ENCODE assay signal across 23 cellular contexts in the genomic region with DNA sequence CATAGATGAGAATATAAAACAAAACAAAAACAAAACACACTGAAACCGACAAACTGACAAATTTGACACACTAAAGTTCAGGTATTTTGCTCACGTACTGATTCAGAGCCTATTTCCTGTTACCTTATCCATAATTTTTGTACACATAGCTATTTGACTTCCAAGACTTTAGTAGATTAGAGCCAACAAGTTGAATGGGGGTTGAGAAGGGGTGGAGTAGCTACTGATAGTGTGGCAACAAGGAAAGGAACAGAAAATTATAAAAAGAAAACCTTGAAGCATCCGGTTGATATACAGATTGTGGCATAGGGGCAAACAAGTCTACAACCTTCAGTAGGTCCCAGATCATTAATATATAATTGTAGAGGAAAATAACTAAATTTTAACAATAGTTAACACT.
DNase-seq lines count a peak whose midpoint lies in the region; ATAC-seq, FAIRE-seq and TF ChIP-seq lines count a peak whose summit lies in the region.
"Had no signal": no experiment of that assay in that cellular context is flagged by ENCODE, and none has a peak within 500 bp of the region (broad histone marks: within the 10 kb centered on the region; RNA-seq: fewer than 3 reads in every experiment).

No MANE protein-coding gene starts in this region.

- H4K8ac ChIP-seq in mesenchymal stem cell (ENCODE audit: low read length), result no peak overlapping the region

- no peak for TF ChIP-seq POLR2A in esophagus muscularis mucosa (IDR thresholded peaks at IDR 0.05; ENCODE audit: low read depth)
- TF ChIP-seq POLR2A in uterus (IDR thresholded peaks at IDR 0.05), result no peak

- no peak overlapping the region for H3K4me3 Mint-ChIP-seq in CD14-positive monocyte
- H3K4me3 Mint-ChIP-seq in dendritic cell treated with granulocyte-macrophage colony-stimulating factor and Interleukin-4, amounts not matched to agents 40 ng/mL and 50 ng/mL, for 4 days, result no peak overlapping the region
- no peak overlapping the region for H3K4me3 Mint-ChIP-seq in activated CD4-positive, alpha-beta memory T cell treated with anti-CD3 and anti-CD28 coated beads for 36 hours
- H3K4me3 Mint-ChIP-seq: CD4-positive, alpha-beta T cell had no signal

- no peak for TF ChIP-seq CTCF in CD14-positive monocyte (IDR thresholded peaks at IDR 0.05)
- no peak for TF ChIP-seq CTCF in OCI-LY3 (IDR thresholded peaks at IDR 0.05; ENCODE audit: low read depth, low read length)
- no peak for TF ChIP-seq CTCF in pancreas (IDR thresholded peaks at IDR 0.05)
- no peak for TF ChIP-seq CTCF in esophagus muscularis mucosa (IDR thresholded peaks at IDR 0.05)
- no peak for TF ChIP-seq CTCF in uterus (IDR thresholded peaks at IDR 0.05)

- H4K91ac ChIP-seq in mesenchymal stem cell (ENCODE audit: low read length), result no peak overlapping the region

- H3K27ac ChIP-seq in OCI-LY3 (ENCODE audit: low read length) (no peak overlapping the region), pancreas (peak overlapping the region in 1 of 4 donors; percentile 17), mesenchymal stem cell (ENCODE audit: low read length, poor library complexity, severe bottlenecking) (no peak overlapping the region), esophagus muscularis mucosa (replicated peaks in 1 of 4) (no peak overlapping the region), uterus (no peak overlapping the region)
- H3K27ac ChIP-seq: BLaER1, SK-N-MC had no signal

- ATAC-seq in pancreas, result peak; percentile 37 to 84 (median 54)

- peaks cover 38% of the 10 kb centered on the region for H3K4me1 Mint-ChIP-seq in CD14-positive monocyte
- H3K4me1 Mint-ChIP-seq in dendritic cell treated with granulocyte-macrophage colony-stimulating factor and Interleukin-4, amounts not matched to agents 40 ng/mL and 50 ng/mL, for 4 days (ENCODE audit: low read depth), result peaks cover 14% of the 10 kb centered on the region
- H3K4me1 Mint-ChIP-seq in activated CD4-positive, alpha-beta memory T cell treated with anti-CD3 and anti-CD28 coated beads for 36 hours (ENCODE audit: low read depth), result peaks cover 10% of the 10 kb centered on the region

- POLR2A ChIA-PET in activated CD4-positive, alpha-beta memory T cell treated with anti-CD3 and anti-CD28 coated beads for 36 hours (lab: Charles Lee), result no interaction called here

- no peak overlapping the region for H2AK5ac ChIP-seq in mesenchymal stem cell (ENCODE audit: low read length, severe bottlenecking)

- no peak overlapping the region for H3K18ac ChIP-seq in mesenchymal stem cell (ENCODE audit: low read depth in 1 of 2, low read length in 2 of 2)

- no peak for TF ChIP-seq EP300 in esophagus muscularis mucosa (IDR thresholded peaks at IDR 0.05)

- H2BK12ac ChIP-seq in mesenchymal stem cell (ENCODE audit: low read length in 2 of 2), result no peak overlapping the region

- no peak overlapping the region for H2BK15ac ChIP-seq in mesenchymal stem cell (ENCODE audit: low read depth, poor library complexity, severe bottlenecking)

- CTCF ChIA-PET in activated CD4-positive, alpha-beta memory T cell treated with anti-CD3 and anti-CD28 coated beads for 36 hours (lab: Charles Lee), result interaction anchor here (0.9 kb wide), 1 partner anchor 32 kb away, joined by 4 read pairs; no protein-coding TSS in a partner anchor

- peaks cover 0 to 3% of the 10 kb centered on the region in 2 donors for H3K36me3 Mint-ChIP-seq in CD14-positive monocyte
- no peaks in the 10 kb centered on the region for H3K36me3 Mint-ChIP-seq in dendritic cell treated with granulocyte-macrophage colony-stimulating factor and Interleukin-4, amounts not matched to agents 40 ng/mL and 50 ng/mL, for 4 days (ENCODE audit: low read depth)
- H3K36me3 Mint-ChIP-seq in activated CD4-positive, alpha-beta memory T cell treated with anti-CD3 and anti-CD28 coated beads for 36 hours, result no peaks in the 10 kb centered on the region

- no peaks in the 10 kb centered on the region for H3K36me3 ChIP-seq in OCI-LY3 (replicated peaks; ENCODE audit: low read depth, low read length)
- no peaks in the 10 kb centered on the region for H3K36me3 ChIP-seq in pancreas
- H3K36me3 ChIP-seq in mesenchymal stem cell (ENCODE audit: control insufficient read depth in 1 of 2, insufficient read depth in 2 of 2, low read depth in 1 of 2, low read length in 2 of 2), result no peaks in the 10 kb centered on the region
- no peaks in the 10 kb centered on the region for H3K36me3 ChIP-seq in esophagus muscularis mucosa
- no peaks in the 10 kb centered on the region for H3K36me3 ChIP-seq in uterus
- H3K36me3 ChIP-seq: BLaER1 had no signal

- H3K27me3 Mint-ChIP-seq in CD14-positive monocyte (ENCODE audit: low read depth in 3 of 3), result peaks cover 0 to 3% (median 0%) of the 10 kb centered on the region in 3 donors
- no peaks in the 10 kb centered on the region for H3K27me3 Mint-ChIP-seq in dendritic cell treated with granulocyte-macrophage colony-stimulating factor and Interleukin-4, amounts not matched to agents 40 ng/mL and 50 ng/mL, for 4 days
- H3K27me3 Mint-ChIP-seq in activated CD4-positive, alpha-beta memory T cell treated with anti-CD3 and anti-CD28 coated beads for 36 hours, result no peaks in the 10 kb centered on the region
- H3K27me3 Mint-ChIP-seq: CD4-positive, alpha-beta T cell had no signal

- no peak overlapping the region for H3K4ac ChIP-seq in mesenchymal stem cell (ENCODE audit: low read depth in 1 of 2, low read length in 2 of 2)

- no peak for FAIRE-seq in pancreas (lab: Jason Lieb, UNC)
- FAIRE-seq: D721Med, G401.6, H1, RCC 7860 had no signal

- H3K23ac ChIP-seq in mesenchymal stem cell (ENCODE audit: low read length in 2 of 2), result no peak overlapping the region

- H3K14ac ChIP-seq in mesenchymal stem cell (ENCODE audit: low read length in 2 of 2), result no peak overlapping the region

- 25 to 26% methylated on average over 3 of the region's 3 CpGs for WGBS in pancreas, 2 donors
- 100% methylated on average over 2 of the region's 3 CpGs for WGBS in mesenchymal stem cell
- 87% methylated on average over 3 of the region's 3 CpGs for whole genome bisulfite sequencing in esophagus muscularis mucosa

- no peak overlapping the region for H3K9ac ChIP-seq in OCI-LY3 (ENCODE audit: low read length)
- H3K9ac ChIP-seq in mesenchymal stem cell (ENCODE audit: low read length), result no peak overlapping the region
- H3K9ac ChIP-seq: BLaER1 had no signal

- intact Hi-C loops in CD14-positive monocyte (cut with micrococcal nuclease) (loop anchor here (2.0 to 10.0 kb wide), 3 partner anchors 51 to 57 kb away; no protein-coding TSS in a partner anchor), pancreas (cut with DNase I) (no loop called here), esophagus muscularis mucosa (cut with DNase I) (no loop called here), uterus (cut with DNase I; ENCODE audit: low total_unique reads) (no loop called here)
- intact Hi-C loops in dendritic cell treated with granulocyte-macrophage colony-stimulating factor and Interleukin-4, amounts not matched to agents 40 ng/mL and 50 ng/mL, for 4 days (cut with micrococcal nuclease), result loop anchor here (5.0 kb wide), 2 partner anchors 57 to 92 kb away; a partner anchor contains a TSS
- intact Hi-C loops in activated CD4-positive, alpha-beta memory T cell treated with anti-CD3 and anti-CD28 coated beads for 36 hours (cut with micrococcal nuclease), result loop anchor here (5.0 kb wide), 1 partner anchor 57 kb away; no protein-coding TSS in a partner anchor

- no peak overlapping the region for H3K4me3 ChIP-seq in OCI-LY3 (ENCODE audit: low read length)
- H3K4me3 ChIP-seq in pancreas, result no peak overlapping the region
- H3K4me3 ChIP-seq in mesenchymal stem cell (ENCODE audit: insufficient read depth in 1 of 2, low read depth in 1 of 2, low read length in 2 of 2), result no peak overlapping the region
- H3K4me3 ChIP-seq in esophagus muscularis mucosa, result no peak overlapping the region
- H3K4me3 ChIP-seq in uterus, result no peak overlapping the region
- H3K4me3 ChIP-seq: BLaER1, SK-N-MC had no signal

- H3K4me1 ChIP-seq in OCI-LY3 (ENCODE audit: low read length) (peaks cover 59% of the 10 kb centered on the region), pancreas (peaks cover 0 to 13% (median 9%) of the 10 kb centered on the region in 3 donors), mesenchymal stem cell (ENCODE audit: control insufficient read depth, insufficient read depth, low read depth, low read length) (peaks cover 2% of the 10 kb centered on the region), esophagus muscularis mucosa (peaks cover 9 to 16% (median 13%) of the 10 kb centered on the region in 4 donors), uterus (no peaks in the 10 kb centered on the region)

- H2BK5ac ChIP-seq in mesenchymal stem cell (ENCODE audit: low read depth, low read length, poor library complexity, severe bottlenecking), result no peak overlapping the region

- H2BK120ac ChIP-seq in mesenchymal stem cell (ENCODE audit: low read depth, low read length), result no peak overlapping the region

- H3K4me2 ChIP-seq in OCI-LY3 (ENCODE audit: low read length), result peak overlapping the region; percentile 25; the same call in 1 of the 2 replicates
- no peak overlapping the region for H3K4me2 ChIP-seq in mesenchymal stem cell (ENCODE audit: low read length, poor library complexity, severe bottlenecking)
- H3K4me2 ChIP-seq: BLaER1 had no signal

- H3K27me3 ChIP-seq in OCI-LY3 (ENCODE audit: low read depth, low read length), result no peaks in the 10 kb centered on the region
- no peaks in the 10 kb centered on the region for H3K27me3 ChIP-seq in pancreas
- H3K27me3 ChIP-seq in mesenchymal stem cell (ENCODE audit: control insufficient read depth in 1 of 2, insufficient read depth in 1 of 2, low read length in 2 of 2), result peaks cover 0 to 6% of the 10 kb centered on the region in 2 experiments
- no peaks in the 10 kb centered on the region for H3K27me3 ChIP-seq in esophagus muscularis mucosa
- no peaks in the 10 kb centered on the region for H3K27me3 ChIP-seq in uterus
- H3K27me3 ChIP-seq: BLaER1 had no signal

- peaks cover 0 to 2% (median 0%) of the 10 kb centered on the region in 7 donors for H3K9me3 Mint-ChIP-seq in CD14-positive monocyte
- H3K9me3 Mint-ChIP-seq in dendritic cell treated with granulocyte-macrophage colony-stimulating factor and Interleukin-4, amounts not matched to agents 40 ng/mL and 50 ng/mL, for 4 days, result no peaks in the 10 kb centered on the region
- no peaks in the 10 kb centered on the region for H3K9me3 Mint-ChIP-seq in activated CD4-positive, alpha-beta memory T cell treated with anti-CD3 and anti-CD28 coated beads for 36 hours
- H3K9me3 Mint-ChIP-seq: CD4-positive, alpha-beta T cell had no signal

- no peaks in the 10 kb centered on the region for H3K79me1 ChIP-seq in mesenchymal stem cell (replicated peaks; ENCODE audit: low read length, poor library complexity, severe bottlenecking)

- peak overlapping the region in 5 of 7 donors; percentile 41 to 76 (median 57) for H3K27ac Mint-ChIP-seq in CD14-positive monocyte
- peak overlapping the region; percentile 8 for H3K27ac Mint-ChIP-seq in dendritic cell treated with granulocyte-macrophage colony-stimulating factor and Interleukin-4, amounts not matched to agents 40 ng/mL and 50 ng/mL, for 4 days
- H3K27ac Mint-ChIP-seq in activated CD4-positive, alpha-beta memory T cell treated with anti-CD3 and anti-CD28 coated beads for 36 hours, result no peak overlapping the region
- H3K27ac Mint-ChIP-seq: CD4-positive, alpha-beta T cell had no signal

- no peaks in the 10 kb centered on the region for H3K79me2 ChIP-seq in OCI-LY3 (ENCODE audit: low read length)

- no peaks in the 10 kb centered on the region for H4K20me1 ChIP-seq in OCI-LY3 (ENCODE audit: insufficient read depth, low read length)
- H4K20me1 ChIP-seq: BLaER1 had no signal

- no peak for DNase-seq in CD14-positive monocyte (ENCODE audit: low spot score)
- DNase-seq in pancreas, result no peak
- no peak for DNase-seq in mesenchymal stem cell
- DNase-seq in esophagus muscularis mucosa (ENCODE audit: extremely low spot score), result no peak
- no peak for DNase-seq in activated CD4-positive, alpha-beta memory T cell treated with anti-CD3 and anti-CD28 coated beads for 36 hours
- DNase-seq in uterus, result no peak
- DNase-seq: CD4-positive, alpha-beta T cell; HCEC 1CT; NCI-H1092; NCI-H1417 treated with DMSO at 0.1 percent for 48 hours; NCI-H1694 treated with DMSO at 0.1 percent for 48 hours; NCI-H2081; NCI-H2227 treated with DMSO at 0.1 percent for 48 hours; NCI-H69; SIG-M5 had no signal

- H3K9me3 ChIP-seq in OCI-LY3 (ENCODE audit: insufficient read depth, low read length), result no peaks in the 10 kb centered on the region
- H3K9me3 ChIP-seq in pancreas, result no peaks in the 10 kb centered on the region
- no peaks in the 10 kb centered on the region for H3K9me3 ChIP-seq in mesenchymal stem cell (ENCODE audit: control insufficient read depth, low read length)
- no peaks in the 10 kb centered on the region for H3K9me3 ChIP-seq in esophagus muscularis mucosa
- H3K9me3 ChIP-seq in uterus, result no peaks in the 10 kb centered on the region
- H3K9me3 ChIP-seq: BLaER1 had no signal

- H2AFZ ChIP-seq in OCI-LY3 (ENCODE audit: low read depth, low read length) (no peak overlapping the region), mesenchymal stem cell (ENCODE audit: low read depth, low read length) (no peak overlapping the region)

Comparison
In these comparisons a context has a peak if more than half of its experiments do, and no peak if none do; other contexts are left out.
1. intact Hi-C loops: an anchor here in CD14-positive monocyte (2.0 to 10.0 kb wide), dendritic cell treated with granulocyte-macrophage colony-stimulating factor and Interleukin-4, amounts not matched to agents 40 ng/mL and 50 ng/mL, for 4 days (5.0 kb wide) and activated CD4-positive, alpha-beta memory T cell treated with anti-CD3 and anti-CD28 coated beads for 36 hours (5.0 kb wide); none called in pancreas, esophagus muscularis mucosa and uterus.